Comparison of ENCODE assay signal across 21 cellular contexts in the genomic region with DNA sequence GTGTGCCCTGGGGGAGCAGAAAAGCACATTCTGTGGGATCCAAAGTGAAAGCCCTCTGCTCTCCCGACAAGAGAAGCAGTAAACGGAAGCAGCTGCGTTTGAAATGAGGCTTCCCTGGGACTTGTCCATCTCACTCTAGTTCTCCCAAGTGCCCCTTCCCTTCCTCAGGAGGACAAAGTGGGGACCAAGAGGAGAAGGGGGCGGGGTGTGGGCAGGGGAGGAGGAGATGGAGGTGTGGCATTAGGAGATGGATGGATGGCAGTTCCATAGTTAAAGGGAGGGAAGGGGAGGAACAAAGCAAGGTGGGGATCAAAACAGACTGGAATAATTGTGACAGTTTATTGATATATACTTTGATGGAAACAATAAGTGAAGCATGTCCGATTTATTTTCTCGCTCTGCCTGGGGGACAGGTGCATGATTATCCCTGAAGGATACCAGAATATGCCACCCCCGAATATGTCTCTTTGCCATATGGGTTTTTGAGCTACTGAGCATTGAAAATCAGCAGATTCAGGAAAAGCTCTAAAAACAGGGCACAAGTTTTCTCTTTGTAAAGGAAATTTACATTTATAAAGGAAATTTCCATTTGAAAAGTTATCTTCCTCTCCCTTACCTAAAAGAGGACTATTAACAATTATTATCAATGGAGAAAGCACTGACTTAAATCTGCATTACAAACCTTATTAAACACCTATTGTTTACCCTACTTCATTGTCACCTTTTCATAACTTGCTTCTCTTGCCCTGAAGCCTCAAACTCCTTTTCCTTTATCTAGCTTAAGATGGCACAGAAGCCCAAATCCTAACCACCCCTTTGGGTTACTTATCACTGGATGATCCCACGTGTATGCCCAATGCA. TPM values are rescaled to one million over a fixed set of nuclear protein-coding genes. Genes with fewer than 3 reads are reported as not detected.
A peak's percentile ranks its signal among the peaks of the same experiment; 100 is the strongest.
DNase-seq lines count a peak whose midpoint lies in the region; ATAC-seq and TF ChIP-seq lines count a peak whose summit lies in the region.
"Had no signal": no experiment of that assay in that cellular context is flagged by ENCODE, and none has a peak within 500 bp of the region (broad histone marks: within the 10 kb centered on the region; RNA-seq: fewer than 3 reads in every experiment).

No MANE protein-coding gene starts in this region.

- H3K4me3 Mint-ChIP-seq in endodermal cell (no peak overlapping the region), Calu3 (ENCODE audit: low read depth, unreplicated experiment) (no peak overlapping the region)

- H3K27me3 Mint-ChIP-seq in endodermal cell (ENCODE audit: insufficient read depth) (peaks cover 4% of the 10 kb centered on the region), Calu3 (ENCODE audit: unreplicated experiment) (no peaks in the 10 kb centered on the region)

- H3K36me3 Mint-ChIP-seq in endodermal cell (ENCODE audit: low read depth) (peaks cover 6% of the 10 kb centered on the region), Calu3 (ENCODE audit: insufficient read depth, unreplicated experiment) (no peaks in the 10 kb centered on the region)

- H3K27me3 ChIP-seq in GM23248 (replicated peaks; ENCODE audit: insufficient read depth) (no peaks in the 10 kb centered on the region), HUES64 (ENCODE audit: insufficient read depth, low read length) (no peaks in the 10 kb centered on the region), endodermal cell (ENCODE audit: control insufficient read depth, insufficient read depth, low read length, poor library complexity, severe bottlenecking) (no peaks in the 10 kb centered on the region)

- in situ Hi-C loops in GM23248 (cut with MboI), result no loop called here

- no peaks in the 10 kb centered on the region for H4K20me1 ChIP-seq in GM23248 (ENCODE audit: insufficient read depth)

- no peaks in the 10 kb centered on the region for H3K9me2 ChIP-seq in GM23248 (ENCODE audit: insufficient read depth)

- H3K36me3 ChIP-seq in GM23248 (ENCODE audit: low read depth) (no peaks in the 10 kb centered on the region), HUES64 (ENCODE audit: insufficient read depth, low read length) (no peaks in the 10 kb centered on the region), endodermal cell (ENCODE audit: control insufficient read depth, insufficient read depth, low read length) (no peaks in the 10 kb centered on the region)

- DNase-seq in GM23248 (peak; percentile 1), endodermal cell (no peak), myocyte (ENCODE audit: low read depth) (peak; percentile 14), posterior cingulate gyrus (no peak), Calu3 (no peak)
- DNase-seq in stimulated activated CD4-positive, alpha-beta T cell treated with anti-CD3 and anti-CD28 coated beads, Interleukin-2, amount 100 ng/mL, for 48 hours, result no peak
- DNase-seq: activated CD4-positive, alpha-beta T cell treated with anti-CD3 and anti-CD28 coated beads, Interleukin-2, amount 50 U/mL, for 1 hour; activated gamma-delta T cell treated with Interleukin-2 at 50 U/mL for 16 hours; amygdala; caudate nucleus; EL; islet precursor cell; naive thymus-derived CD8-positive, alpha-beta T cell; NCI-H146; NCI-H526; substantia nigra had no signal

- WGBS in GM23248 (ENCODE audit: low coverage in 1 of 2, low lambda C conversion rate in 2 of 2, missing lambda C conversion rate in 2 of 2), 2 experiments, result 38 to 41% methylated on average over 8 of the region's 8 CpGs
- 67% methylated on average over 8 of the region's 8 CpGs for WGBS in HUES64
- 80 to 82% methylated on average over 4 to 8 of the region's 8 CpGs for WGBS in endodermal cell (ENCODE audit: insufficient coverage in 1 of 2, insufficient read length in 1 of 2), 2 experiments

- no peak for ATAC-seq in GM18498 (IDR thresholded peaks at IDR 0.05; ENCODE audit: unreplicated experiment)
- ATAC-seq: naive thymus-derived CD8-positive, alpha-beta T cell had no signal

- H3K9me3 ChIP-seq in GM23248 (ENCODE audit: low read depth), result no peaks in the 10 kb centered on the region
- peaks cover 16% of the 10 kb centered on the region for H3K9me3 ChIP-seq in HUES64 (ENCODE audit: insufficient read depth, low read depth, low read length)
- H3K9me3 ChIP-seq in endodermal cell (ENCODE audit: control insufficient read depth, low read length), result peaks cover 29% of the 10 kb centered on the region

- H3K4me1 ChIP-seq in GM23248 (ENCODE audit: insufficient read depth) (peaks cover 5% of the 10 kb centered on the region; the same call in 1 of the 2 replicates), HUES64 (ENCODE audit: insufficient read depth, low read length) (peaks cover 28% of the 10 kb centered on the region), endodermal cell (ENCODE audit: control insufficient read depth, insufficient read depth, low read length) (no peaks in the 10 kb centered on the region)

- H3K27ac Mint-ChIP-seq in endodermal cell (peak overlapping the region; percentile 26), Calu3 (ENCODE audit: unreplicated experiment) (no peak overlapping the region)
- H3K27ac Mint-ChIP-seq: naive thymus-derived CD8-positive, alpha-beta T cell had no signal

- intact Hi-C loops in posterior cingulate gyrus (cut with DNase I), result no loop called here
- intact Hi-C loops in Calu3 (cut with micrococcal nuclease; ENCODE audit: unreplicated experiment), result no loop called here

- BruUV-seq in Calu3 (replicated peaks; lab: Mats Ljungman, UMichigan), result no TSS peak

- peaks cover 21% of the 10 kb centered on the region for H3K4me1 Mint-ChIP-seq in endodermal cell
- peaks cover 8% of the 10 kb centered on the region for H3K4me1 Mint-ChIP-seq in Calu3 (ENCODE audit: low read depth, unreplicated experiment)
- H3K4me1 Mint-ChIP-seq: naive thymus-derived CD8-positive, alpha-beta T cell had no signal

- no peak overlapping the region for H3K4me2 ChIP-seq in GM23248 (ENCODE audit: unreplicated experiment)

- no peak for TF ChIP-seq CTCF in endodermal cell (conservative IDR thresholded peaks at IDR 0.05)
- TF ChIP-seq CTCF in Calu3 (IDR thresholded peaks at IDR 0.05; ENCODE audit: unreplicated experiment), result no peak

- CTCF ChIA-PET in Calu3 (lab: Charles Lee), result no interaction called here

- H3K79me2 ChIP-seq in GM23248 (ENCODE audit: insufficient read depth), result no peaks in the 10 kb centered on the region

- H3K27ac ChIP-seq in GM23248, result no peak overlapping the region
- H3K27ac ChIP-seq in HUES64 (ENCODE audit: low read depth, low read length), result peak overlapping the region; percentile 81
- H3K27ac ChIP-seq in endodermal cell (ENCODE audit: low read depth, low read length), result no peak overlapping the region
- H3K27ac ChIP-seq: RWPE1 had no signal

- H3K4me3 ChIP-seq in GM23248 (peak overlapping the region; percentile 60), HUES64 (ENCODE audit: low read length) (no peak overlapping the region), endodermal cell (ENCODE audit: low read length) (no peak overlapping the region)
- H3K4me3 ChIP-seq: lung had no signal

- H3K9ac ChIP-seq in GM23248 (no peak overlapping the region), HUES64 (ENCODE audit: low read depth, low read length) (0 out of 2 replicates have a peak overlapping the region, but pooled peaks have one; percentile 18), endodermal cell (ENCODE audit: extremely low read depth, low read length, poor library complexity, severe bottlenecking) (no peak overlapping the region)

- peaks cover 20% of the 10 kb centered on the region for H3K9me3 Mint-ChIP-seq in endodermal cell
- no peaks in the 10 kb centered on the region for H3K9me3 Mint-ChIP-seq in Calu3 (ENCODE audit: low read depth, unreplicated experiment)

- H2AFZ ChIP-seq in GM23248, result 0 out of 2 replicates have a peak overlapping the region, but pooled peaks have one; percentile 52

- H3F3A ChIP-seq in GM23248 (ENCODE audit: insufficient read depth), result no peaks in the 10 kb centered on the region

RNA-seq across cellular contexts. Expression of gene DAZL, which starts 58.9 kb away (rescaled TPM):
- not detected in 2 replicates for total RNA-seq in GM23248 (2014; rRNA removed; shearing (Covaris generic))
- not detected in 2 replicates for polyA plus RNA-seq in GM23248 (2016; fragmentation: Nextera tagmentation; extraction: Ambion mirVana)
- polyA plus RNA-seq in HUES64 (2013, experiment 1 of 2), result 7.2 TPM
- 6.5 TPM for polyA plus RNA-seq in HUES64 (2013, experiment 2 of 2)
- not detected for total RNA-seq in endodermal cell
- polyA plus RNA-seq in endodermal cell (2013, experiment 1 of 2), result 0.43 TPM
- 0.12 TPM for polyA plus RNA-seq in endodermal cell (2013, experiment 2 of 2)
- total RNA-seq in myocyte, result not detected in 2 replicates
- polyA plus RNA-seq in myocyte (2012), result not detected
- not detected in 2 replicates for total RNA-seq in Calu3 (2022)
- total RNA-seq: naive thymus-derived CD8-positive, alpha-beta T cell had no signal
- polyA plus RNA-seq: esophagus; lung; naive thymus-derived CD8-positive, alpha-beta T cell had no signal

Comparison
In these comparisons a context has a peak if more than half of its experiments do, and no peak if none do; other contexts are left out.
1. DNase-seq: peak in GM23248 (single experiment) and myocyte (single experiment); none in endodermal cell (single experiment), posterior cingulate gyrus (0 of 10), Calu3 (single experiment) and stimulated activated CD4-positive, alpha-beta T cell treated with anti-CD3 and anti-CD28 coated beads, Interleukin-2, amount 100 ng/mL, for 48 hours (0 of 2).